ENCODE assay signal across 8 cellular contexts in the genomic region with DNA sequence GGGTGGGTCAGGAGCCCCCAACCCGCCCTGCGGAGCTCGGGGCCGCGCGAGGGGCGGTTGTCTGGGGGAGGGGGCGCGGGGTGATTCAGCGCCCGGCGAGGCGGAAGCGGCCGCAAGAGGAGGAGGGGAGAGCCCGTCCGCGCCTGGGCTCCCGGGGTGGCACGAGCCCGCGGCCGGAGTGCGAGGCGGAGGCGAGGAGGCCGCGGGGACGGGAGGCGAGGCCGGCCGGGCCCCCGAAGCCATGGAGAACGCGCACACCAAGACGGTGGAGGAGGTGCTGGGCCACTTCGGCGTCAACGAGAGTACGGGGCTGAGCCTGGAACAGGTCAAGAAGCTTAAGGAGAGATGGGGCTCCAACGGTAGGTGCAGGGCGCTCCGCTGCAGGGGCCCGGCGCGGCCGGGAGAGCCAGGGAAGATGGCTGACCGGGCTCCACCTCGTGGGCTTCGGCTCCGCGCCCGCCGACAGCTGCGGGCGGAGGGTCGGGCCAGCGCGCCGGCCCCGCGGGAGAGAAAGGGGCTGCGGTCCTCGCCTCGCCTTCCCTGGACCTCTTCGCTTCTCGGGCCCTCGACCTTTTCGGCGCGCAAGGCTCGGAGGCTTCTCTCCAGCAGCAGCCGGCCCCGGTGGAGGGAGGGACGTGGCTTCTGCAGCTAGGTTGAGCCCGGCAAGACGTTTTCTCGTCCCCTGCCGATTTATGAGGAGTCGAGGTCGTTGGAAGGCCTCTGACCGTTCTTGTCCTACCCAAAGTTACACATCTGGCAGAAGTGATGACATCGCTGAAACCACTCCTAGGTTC. TPM values are rescaled to one million over a fixed set of nuclear protein-coding genes. Genes with fewer than 3 reads are reported as not detected.
A peak's percentile ranks its signal among the peaks of the same experiment; 100 is the strongest.
DNase-seq lines count a peak whose midpoint lies in the region; ATAC-seq and TF ChIP-seq lines count a peak whose summit lies in the region.

No MANE protein-coding gene starts in this region.

- peaks cover 18% of the 10 kb centered on the region for H3K36me3 ChIP-seq in lower lobe of right lung

- intact Hi-C loops in lower lobe of right lung (cut with DNase I), result no loop called here

- peak overlapping the region; percentile 93 for H3K4me3 ChIP-seq in HFF-Myc (replicated peaks; ENCODE audit: low read depth, low read length)
- H3K4me3 ChIP-seq in lower lobe of right lung, result peak overlapping the region; percentile 95

- no peaks in the 10 kb centered on the region for H3K9me3 Mint-ChIP-seq in activated CD4-positive, alpha-beta T cell treated with anti-CD3 and anti-CD28 coated beads, Interleukin-2, amount 10 ng/mL, durations not matched to agents 7 days and 5 days

- POLR2A ChIA-PET in activated CD4-positive, alpha-beta T cell treated with anti-CD3 and anti-CD28 coated beads, Interleukin-2, amount 10 ng/mL, durations not matched to agents 7 days and 5 days (lab: Charles Lee), result interaction anchor here (0.6 to 0.7 kb wide), 3 partner anchors 157 to 460 kb away, joined by 3 to 9 read pairs (median 3); a partner anchor contains a TSS

- peaks cover 41% of the 10 kb centered on the region for H3K36me3 Mint-ChIP-seq in activated CD4-positive, alpha-beta T cell treated with anti-CD3 and anti-CD28 coated beads, Interleukin-2, amount 10 ng/mL, durations not matched to agents 7 days and 5 days (ENCODE audit: low read depth)

- peaks cover 52% of the 10 kb centered on the region for H3K4me1 ChIP-seq in lower lobe of right lung

- DNase-seq in NCI-H1436 (lab: John Stamatoyannopoulos, UW), result peak; percentile 50
- DNase-seq in NCI-H1436 treated with DMSO at 0.1 percent for 48 hours (lab: John Stamatoyannopoulos, UW), result no peak
- DNase-seq in HFF-Myc (ENCODE audit: extremely low read depth, low read depth), result no peak
- peak; percentile 69 for DNase-seq in NAMALWA (ENCODE audit: low spot score)
- peak; percentile 44 for DNase-seq in activated CD4-positive, alpha-beta T cell treated with anti-CD3 and anti-CD28 coated beads, Interleukin-2, amount 10 ng/mL, durations not matched to agents 7 days and 5 days
- DNase-seq in dedifferentiated amniotic fluid mesenchymal stem cell (ENCODE audit: extremely low spot score), result peak; percentile 55
- DNase-seq in lower lobe of right lung, result peak; percentile 75
- DNase-seq in stimulated activated CD4-positive, alpha-beta T cell treated with anti-CD3 and anti-CD28 coated beads, TNF-alpha, amount 100 ng/mL, for 48 hours (ENCODE audit: low read depth in 3 of 3), result peak; percentile 8 to 40 (median 19)

- H3K27me3 ChIP-seq in lower lobe of right lung (ENCODE audit: low read depth), result no peaks in the 10 kb centered on the region

- H3K27me3 Mint-ChIP-seq in activated CD4-positive, alpha-beta T cell treated with anti-CD3 and anti-CD28 coated beads, Interleukin-2, amount 10 ng/mL, durations not matched to agents 7 days and 5 days, result peaks cover 6% of the 10 kb centered on the region

- peak; percentile 80 to 83 for ATAC-seq in lower lobe of right lung

- peak overlapping the region; percentile 88 for H3K4me3 Mint-ChIP-seq in activated CD4-positive, alpha-beta T cell treated with anti-CD3 and anti-CD28 coated beads, Interleukin-2, amount 10 ng/mL, durations not matched to agents 7 days and 5 days

- CTCF ChIA-PET in activated CD4-positive, alpha-beta T cell treated with anti-CD3 and anti-CD28 coated beads, Interleukin-2, amount 10 ng/mL, durations not matched to agents 7 days and 5 days (lab: Charles Lee), result interaction anchor here (0.6 to 1.3 kb wide), 4 partner anchors 14 to 150 kb away, joined by 3 to 5 read pairs (median 4); no protein-coding TSS in a partner anchor

- H3K4me1 Mint-ChIP-seq in activated CD4-positive, alpha-beta T cell treated with anti-CD3 and anti-CD28 coated beads, Interleukin-2, amount 10 ng/mL, durations not matched to agents 7 days and 5 days, result peaks cover 58% of the 10 kb centered on the region

- TF ChIP-seq CTCF in HFF-Myc (IDR thresholded peaks at IDR 0.05; ENCODE audit: low read depth, low read length, missing control alignments), result no peak
- no peak for TF ChIP-seq CTCF in lower lobe of right lung (IDR thresholded peaks at IDR 0.05)

- H3K9me3 ChIP-seq in lower lobe of right lung, result no peaks in the 10 kb centered on the region

- peak overlapping the region; percentile 95 for H3K27ac ChIP-seq in lower lobe of right lung

- H3K27ac Mint-ChIP-seq in activated CD4-positive, alpha-beta T cell treated with anti-CD3 and anti-CD28 coated beads, Interleukin-2, amount 10 ng/mL, durations not matched to agents 7 days and 5 days, result peak overlapping the region; percentile 93

RNA-seq across cellular contexts. Expression of a gene that starts 0.7 kb away (rescaled TPM):
- 100 to 1,000 TPM; 126 to 131 TPM for total RNA-seq in activated CD4-positive, alpha-beta T cell treated with anti-CD3 and anti-CD28 coated beads, Interleukin-2, amount 10 ng/mL, durations not matched to agents 7 days and 5 days
- total RNA-seq in lower lobe of right lung, result 156 TPM

Comparison
In these comparisons a context has a peak if more than half of its experiments do, and no peak if none do; other contexts are left out.
1. DNase-seq: peak in NCI-H1436 (single experiment), NAMALWA (single experiment), activated CD4-positive, alpha-beta T cell treated with anti-CD3 and anti-CD28 coated beads, Interleukin-2, amount 10 ng/mL, durations not matched to agents 7 days and 5 days (single experiment), dedifferentiated amniotic fluid mesenchymal stem cell (single experiment), lower lobe of right lung (single experiment) and stimulated activated CD4-positive, alpha-beta T cell treated with anti-CD3 and anti-CD28 coated beads, TNF-alpha, amount 100 ng/mL, for 48 hours (3 of 3); none in NCI-H1436 treated with DMSO at 0.1 percent for 48 hours (single experiment) and HFF-Myc (single experiment).